In genomic region chr16:57800213-57801097, GRCh38 we compare ENCODE assay signal across 1 cellular context.
TF ChIP-seq lines count a peak whose summit lies in the region.

No MANE protein-coding gene starts in this region.

TF ChIP-seq in K562, 482 proteins besides CTCF, POLR2A, EP300 and RAD21 (continued from another document and continues in another):
- TF ChIP-seq, protein P1, sequence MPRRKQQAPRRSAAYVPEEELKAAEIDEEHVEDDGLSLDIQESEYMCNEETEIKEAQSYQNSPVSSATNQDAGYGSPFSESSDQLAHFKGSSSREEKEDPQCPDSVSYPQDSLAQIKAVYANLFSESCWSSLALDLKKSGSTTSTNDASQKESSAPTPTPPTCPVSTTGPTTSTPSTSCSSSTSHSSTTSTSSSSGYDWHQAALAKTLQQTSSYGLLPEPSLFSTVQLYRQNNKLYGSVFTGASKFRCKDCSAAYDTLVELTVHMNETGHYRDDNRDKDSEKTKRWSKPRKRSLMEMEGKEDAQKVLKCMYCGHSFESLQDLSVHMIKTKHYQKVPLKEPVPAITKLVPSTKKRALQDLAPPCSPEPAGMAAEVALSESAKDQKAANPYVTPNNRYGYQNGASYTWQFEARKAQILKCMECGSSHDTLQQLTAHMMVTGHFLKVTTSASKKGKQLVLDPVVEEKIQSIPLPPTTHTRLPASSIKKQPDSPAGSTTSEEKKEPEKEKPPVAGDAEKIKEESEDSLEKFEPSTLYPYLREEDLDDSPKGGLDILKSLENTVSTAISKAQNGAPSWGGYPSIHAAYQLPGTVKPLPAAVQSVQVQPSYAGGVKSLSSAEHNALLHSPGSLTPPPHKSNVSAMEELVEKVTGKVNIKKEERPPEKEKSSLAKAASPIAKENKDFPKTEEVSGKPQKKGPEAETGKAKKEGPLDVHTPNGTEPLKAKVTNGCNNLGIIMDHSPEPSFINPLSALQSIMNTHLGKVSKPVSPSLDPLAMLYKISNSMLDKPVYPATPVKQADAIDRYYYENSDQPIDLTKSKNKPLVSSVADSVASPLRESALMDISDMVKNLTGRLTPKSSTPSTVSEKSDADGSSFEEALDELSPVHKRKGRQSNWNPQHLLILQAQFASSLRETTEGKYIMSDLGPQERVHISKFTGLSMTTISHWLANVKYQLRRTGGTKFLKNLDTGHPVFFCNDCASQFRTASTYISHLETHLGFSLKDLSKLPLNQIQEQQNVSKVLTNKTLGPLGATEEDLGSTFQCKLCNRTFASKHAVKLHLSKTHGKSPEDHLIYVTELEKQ (CRISPR knock-in tag; IDR thresholded peaks at IDR 0.05): no peak
- TF ChIP-seq SAFB (IDR thresholded peaks at IDR 0.05; ENCODE audit: borderline replicate concordance, low read depth, low read length): no peak
- 0 out of 4 replicates have a peak, but pooled peaks of 1 of the 2 experiments have one; percentile 46 for TF ChIP-seq ZNF318 (IDR thresholded peaks at IDR 0.05; ENCODE audit: borderline replicate concordance in 1 of 2, low read depth in 1 of 2)
- TF ChIP-seq TAF1 (IDR thresholded peaks at IDR 0.05; ENCODE audit: control insufficient read depth, extremely low read depth, insufficient read depth, low read length, severe bottlenecking): no peak
- no peak for TF ChIP-seq ZNF431 (CRISPR knock-in tag; IDR thresholded peaks at IDR 0.05)
- TF ChIP-seq SIX5 (IDR thresholded peaks at IDR 0.05; ENCODE audit: borderline replicate concordance in 1 of 2, insufficient read depth in 1 of 2, low read depth in 1 of 2, low read length in 2 of 2): no peak
- TF ChIP-seq ZNF274 (IDR thresholded peaks at IDR 0.05; ENCODE audit: borderline replicate concordance, low read depth, low read length): no peak
- TF ChIP-seq ZNF124 (CRISPR knock-in tag; IDR thresholded peaks at IDR 0.05): no peak
- peak; percentile 45; the same call in 1 of the 2 replicates for TF ChIP-seq BHLHE40 (IDR thresholded peaks at IDR 0.05; ENCODE audit: low read length)
- TF ChIP-seq CHAMP1 (IDR thresholded peaks at IDR 0.05): no peak
- no peak for TF ChIP-seq ZNF282 (CRISPR knock-in tag; IDR thresholded peaks at IDR 0.05)
- TF ChIP-seq ZNF408 (CRISPR knock-in tag; IDR thresholded peaks at IDR 0.05; ENCODE audit: low read depth): no peak
- TF ChIP-seq, protein P2, sequence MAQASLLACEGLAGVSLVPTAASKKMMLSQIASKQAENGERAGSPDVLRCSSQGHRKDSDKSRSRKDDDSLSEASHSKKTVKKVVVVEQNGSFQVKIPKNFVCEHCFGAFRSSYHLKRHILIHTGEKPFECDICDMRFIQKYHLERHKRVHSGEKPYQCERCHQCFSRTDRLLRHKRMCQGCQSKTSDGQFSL (CRISPR knock-in tag; IDR thresholded peaks at IDR 0.05): no peak
- TF ChIP-seq, protein P2 (tag; IDR thresholded peaks at IDR 0.05): no peak
- TF ChIP-seq MAFF (IDR thresholded peaks at IDR 0.05; ENCODE audit: low read length): no peak
- TF ChIP-seq, protein P3, sequence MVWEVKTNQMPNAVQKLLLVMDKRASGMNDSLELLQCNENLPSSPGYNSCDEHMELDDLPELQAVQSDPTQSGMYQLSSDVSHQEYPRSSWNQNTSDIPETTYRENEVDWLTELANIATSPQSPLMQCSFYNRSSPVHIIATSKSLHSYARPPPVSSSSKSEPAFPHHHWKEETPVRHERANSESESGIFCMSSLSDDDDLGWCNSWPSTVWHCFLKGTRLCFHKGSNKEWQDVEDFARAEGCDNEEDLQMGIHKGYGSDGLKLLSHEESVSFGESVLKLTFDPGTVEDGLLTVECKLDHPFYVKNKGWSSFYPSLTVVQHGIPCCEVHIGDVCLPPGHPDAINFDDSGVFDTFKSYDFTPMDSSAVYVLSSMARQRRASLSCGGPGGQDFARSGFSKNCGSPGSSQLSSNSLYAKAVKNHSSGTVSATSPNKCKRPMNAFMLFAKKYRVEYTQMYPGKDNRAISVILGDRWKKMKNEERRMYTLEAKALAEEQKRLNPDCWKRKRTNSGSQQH (CRISPR knock-in tag; IDR thresholded peaks at IDR 0.05): no peak
- TF ChIP-seq, protein P4, sequence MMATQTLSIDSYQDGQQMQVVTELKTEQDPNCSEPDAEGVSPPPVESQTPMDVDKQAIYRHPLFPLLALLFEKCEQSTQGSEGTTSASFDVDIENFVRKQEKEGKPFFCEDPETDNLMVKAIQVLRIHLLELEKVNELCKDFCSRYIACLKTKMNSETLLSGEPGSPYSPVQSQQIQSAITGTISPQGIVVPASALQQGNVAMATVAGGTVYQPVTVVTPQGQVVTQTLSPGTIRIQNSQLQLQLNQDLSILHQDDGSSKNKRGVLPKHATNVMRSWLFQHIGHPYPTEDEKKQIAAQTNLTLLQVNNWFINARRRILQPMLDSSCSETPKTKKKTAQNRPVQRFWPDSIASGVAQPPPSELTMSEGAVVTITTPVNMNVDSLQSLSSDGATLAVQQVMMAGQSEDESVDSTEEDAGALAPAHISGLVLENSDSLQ (IDR thresholded peaks at IDR 0.05): peak; percentile 53
- no peak for TF ChIP-seq HNRNPUL1 (IDR thresholded peaks at IDR 0.05; ENCODE audit: low read length)
- TF ChIP-seq JUND (IDR thresholded peaks at IDR 0.05; ENCODE audit: borderline replicate concordance, low read depth, low read length): peak; percentile 46; the same call in 1 of the 2 replicates
- TF ChIP-seq JUND (tag; IDR thresholded peaks at IDR 0.05; ENCODE audit: borderline replicate concordance, low read depth, low read length): peak; percentile 39; the same call in 1 of the 3 replicates
- no peak for TF ChIP-seq MEF2D (tag; conservative IDR thresholded peaks at IDR 0.05; ENCODE audit: low read depth)
- TF ChIP-seq, protein P5, sequence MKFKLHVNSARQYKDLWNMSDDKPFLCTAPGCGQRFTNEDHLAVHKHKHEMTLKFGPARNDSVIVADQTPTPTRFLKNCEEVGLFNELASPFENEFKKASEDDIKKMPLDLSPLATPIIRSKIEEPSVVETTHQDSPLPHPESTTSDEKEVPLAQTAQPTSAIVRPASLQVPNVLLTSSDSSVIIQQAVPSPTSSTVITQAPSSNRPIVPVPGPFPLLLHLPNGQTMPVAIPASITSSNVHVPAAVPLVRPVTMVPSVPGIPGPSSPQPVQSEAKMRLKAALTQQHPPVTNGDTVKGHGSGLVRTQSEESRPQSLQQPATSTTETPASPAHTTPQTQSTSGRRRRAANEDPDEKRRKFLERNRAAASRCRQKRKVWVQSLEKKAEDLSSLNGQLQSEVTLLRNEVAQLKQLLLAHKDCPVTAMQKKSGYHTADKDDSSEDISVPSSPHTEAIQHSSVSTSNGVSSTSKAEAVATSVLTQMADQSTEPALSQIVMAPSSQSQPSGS (CRISPR knock-in tag; IDR thresholded peaks at IDR 0.05): no peak
- TF ChIP-seq ZMIZ1 (IDR thresholded peaks at IDR 0.05; ENCODE audit: low read depth in 2 of 2, low read length in 2 of 2): no peak
- TF ChIP-seq NR3C1 (CRISPR knock-in tag; IDR thresholded peaks at IDR 0.05): no peak
- TF ChIP-seq CBX2 (IDR thresholded peaks at IDR 0.05; ENCODE audit: insufficient read depth, low read length, poor library complexity, severe bottlenecking): no peak
- TF ChIP-seq MAZ (CRISPR knock-in tag; conservative IDR thresholded peaks at IDR 0.05 in 1 of 2, IDR thresholded peaks at IDR 0.05 in 1 of 2): no peak; a peak in 1 of 4 replicates
- no peak for TF ChIP-seq ZNF436 (CRISPR knock-in tag; IDR thresholded peaks at IDR 0.05)
- no peak for TF ChIP-seq MAFK (IDR thresholded peaks at IDR 0.05; ENCODE audit: low read length)
- TF ChIP-seq DACH1 (IDR thresholded peaks at IDR 0.05; ENCODE audit: partially characterized antibody): no peak
- TF ChIP-seq ETS2 (tag; IDR thresholded peaks at IDR 0.05; ENCODE audit: borderline replicate concordance, poor library complexity, severe bottlenecking): no peak
- TF ChIP-seq, protein P6, sequence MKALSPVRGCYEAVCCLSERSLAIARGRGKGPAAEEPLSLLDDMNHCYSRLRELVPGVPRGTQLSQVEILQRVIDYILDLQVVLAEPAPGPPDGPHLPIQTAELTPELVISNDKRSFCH (CRISPR knock-in tag; IDR thresholded peaks at IDR 0.05): no peak
- TF ChIP-seq, protein P6 (tag; IDR thresholded peaks at IDR 0.05): peak; percentile 68; the same call in 1 of the 2 replicates
- peak; percentile 84; the same call in 1 of the 2 replicates for TF ChIP-seq NBN (IDR thresholded peaks at IDR 0.05; ENCODE audit: low read depth)
